Comparison of ENCODE assay signal across 2 cellular contexts in the genomic region with DNA sequence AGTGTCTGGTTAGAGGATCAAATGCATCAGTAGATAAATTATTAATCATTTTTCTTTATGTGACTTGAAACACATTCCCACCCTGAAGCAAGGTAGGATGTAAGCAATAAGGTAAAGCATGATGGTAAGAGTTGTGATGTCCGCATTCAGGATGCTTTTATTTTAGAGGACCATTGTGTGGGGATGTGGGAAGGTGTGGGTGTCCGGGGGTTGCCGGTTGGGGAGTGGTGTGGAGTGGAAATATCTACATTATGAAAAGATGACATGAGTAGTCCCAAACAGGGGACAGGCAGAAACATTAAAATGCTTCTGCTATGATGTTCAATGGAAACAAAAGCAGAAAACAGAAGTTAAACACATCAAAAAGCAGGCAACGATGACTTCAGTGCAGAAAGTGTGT.
TF ChIP-seq lines count a peak whose summit lies in the region.

No MANE protein-coding gene starts in this region.

TF ChIP-seq in HEK293, 187 proteins besides CTCF, POLR2A, EP300 and RAD21 (continued from another document):
- TF ChIP-seq, protein P1, sequence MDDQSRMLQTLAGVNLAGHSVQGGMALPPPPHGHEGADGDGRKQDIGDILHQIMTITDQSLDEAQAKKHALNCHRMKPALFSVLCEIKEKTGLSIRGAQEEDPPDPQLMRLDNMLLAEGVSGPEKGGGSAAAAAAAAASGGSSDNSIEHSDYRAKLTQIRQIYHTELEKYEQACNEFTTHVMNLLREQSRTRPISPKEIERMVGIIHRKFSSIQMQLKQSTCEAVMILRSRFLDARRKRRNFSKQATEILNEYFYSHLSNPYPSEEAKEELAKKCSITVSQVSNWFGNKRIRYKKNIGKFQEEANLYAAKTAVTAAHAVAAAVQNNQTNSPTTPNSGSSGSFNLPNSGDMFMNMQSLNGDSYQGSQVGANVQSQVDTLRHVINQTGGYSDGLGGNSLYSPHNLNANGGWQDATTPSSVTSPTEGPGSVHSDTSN (CRISPR knock-in tag; IDR thresholded peaks at IDR 0.05): no peak
- TF ChIP-seq ZSCAN30 (tag by site-specific recombination; IDR thresholded peaks at IDR 0.05): no peak
- TF ChIP-seq, protein P2, sequence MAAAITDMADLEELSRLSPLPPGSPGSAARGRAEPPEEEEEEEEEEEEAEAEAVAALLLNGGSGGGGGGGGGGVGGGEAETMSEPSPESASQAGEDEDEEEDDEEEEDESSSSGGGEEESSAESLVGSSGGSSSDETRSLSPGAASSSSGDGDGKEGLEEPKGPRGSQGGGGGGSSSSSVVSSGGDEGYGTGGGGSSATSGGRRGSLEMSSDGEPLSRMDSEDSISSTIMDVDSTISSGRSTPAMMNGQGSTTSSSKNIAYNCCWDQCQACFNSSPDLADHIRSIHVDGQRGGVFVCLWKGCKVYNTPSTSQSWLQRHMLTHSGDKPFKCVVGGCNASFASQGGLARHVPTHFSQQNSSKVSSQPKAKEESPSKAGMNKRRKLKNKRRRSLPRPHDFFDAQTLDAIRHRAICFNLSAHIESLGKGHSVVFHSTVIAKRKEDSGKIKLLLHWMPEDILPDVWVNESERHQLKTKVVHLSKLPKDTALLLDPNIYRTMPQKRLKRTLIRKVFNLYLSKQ (tag by site-specific recombination; IDR thresholded peaks at IDR 0.05; ENCODE audit: borderline replicate concordance): no peak
- TF ChIP-seq ZBTB48 (tag by site-specific recombination; IDR thresholded peaks at IDR 0.05): no peak
- TF ChIP-seq ZXDB (tag by site-specific recombination; IDR thresholded peaks at IDR 0.05): no peak
- no peak for TF ChIP-seq ZNF23 (tag by site-specific recombination; IDR thresholded peaks at IDR 0.05; ENCODE audit: borderline replicate concordance)
- TF ChIP-seq ZNF404 (tag by site-specific recombination; IDR thresholded peaks at IDR 0.05): no peak
TF ChIP-seq in HEK293: peak in this region for 2.

TF ChIP-seq in GM12878, 131 proteins besides CTCF, POLR2A, EP300 and RAD21 (continued from another document):
- TF ChIP-seq ATF3 (IDR thresholded peaks at IDR 0.05; ENCODE audit: borderline replicate concordance, extremely low read depth, low read depth, low read length): no peak
- TF ChIP-seq CBFB (IDR thresholded peaks at IDR 0.05; ENCODE audit: low read depth): no peak
- no peak for TF ChIP-seq HSF1 (IDR thresholded peaks at IDR 0.05; ENCODE audit: low read depth, low read length)
- TF ChIP-seq, protein P3, sequence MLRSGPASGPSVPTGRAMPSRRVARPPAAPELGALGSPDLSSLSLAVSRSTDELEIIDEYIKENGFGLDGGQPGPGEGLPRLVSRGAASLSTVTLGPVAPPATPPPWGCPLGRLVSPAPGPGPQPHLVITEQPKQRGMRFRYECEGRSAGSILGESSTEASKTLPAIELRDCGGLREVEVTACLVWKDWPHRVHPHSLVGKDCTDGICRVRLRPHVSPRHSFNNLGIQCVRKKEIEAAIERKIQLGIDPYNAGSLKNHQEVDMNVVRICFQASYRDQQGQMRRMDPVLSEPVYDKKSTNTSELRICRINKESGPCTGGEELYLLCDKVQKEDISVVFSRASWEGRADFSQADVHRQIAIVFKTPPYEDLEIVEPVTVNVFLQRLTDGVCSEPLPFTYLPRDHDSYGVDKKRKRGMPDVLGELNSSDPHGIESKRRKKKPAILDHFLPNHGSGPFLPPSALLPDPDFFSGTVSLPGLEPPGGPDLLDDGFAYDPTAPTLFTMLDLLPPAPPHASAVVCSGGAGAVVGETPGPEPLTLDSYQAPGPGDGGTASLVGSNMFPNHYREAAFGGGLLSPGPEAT (IDR thresholded peaks at IDR 0.05; ENCODE audit: low read depth): no peak
- TF ChIP-seq USF2 (IDR thresholded peaks at IDR 0.05; ENCODE audit: borderline replicate concordance, low read depth, low read length): no peak
- TF ChIP-seq, protein P1 (IDR thresholded peaks at IDR 0.05; ENCODE audit: insufficient replicate concordance, low read depth, low read length): no peak
TF ChIP-seq in GM12878: peak in this region for 0.
